In the genomic region with DNA sequence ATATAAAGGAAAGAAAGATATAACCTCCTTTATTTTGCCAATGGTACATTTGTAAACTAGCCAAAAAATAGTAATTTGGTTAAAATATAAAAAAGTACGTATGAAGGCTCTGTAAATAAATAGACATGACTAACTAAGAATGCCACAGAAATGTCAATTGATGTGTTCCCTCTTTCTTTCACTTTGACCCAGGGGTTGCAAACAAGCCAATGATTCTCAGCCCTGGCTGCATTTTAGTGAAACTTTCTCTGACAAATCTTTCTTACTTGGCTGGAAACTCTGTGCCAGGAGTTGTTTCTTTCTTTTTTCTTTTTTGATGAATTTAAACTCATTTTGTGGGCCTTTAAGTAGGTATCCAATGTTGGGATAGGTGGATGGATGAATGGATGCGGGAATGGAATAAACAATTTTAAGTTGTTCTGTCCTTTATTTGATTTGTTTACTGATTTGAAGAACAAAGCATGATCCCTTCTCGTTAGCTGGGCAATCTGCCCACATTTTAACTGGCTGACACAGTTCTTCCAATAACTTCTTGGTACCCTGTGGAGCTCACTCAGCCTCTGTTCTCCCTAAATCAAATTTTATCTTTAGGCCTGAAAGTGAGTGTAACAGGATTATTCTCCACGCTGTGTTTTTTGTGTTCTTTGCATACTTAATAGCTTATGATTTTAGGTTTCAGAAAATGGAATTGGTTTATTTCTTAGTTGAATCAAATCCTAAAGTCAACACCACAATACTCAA, we compare ENCODE assay signal across 14 cellular contexts. TPM values are rescaled to one million over a fixed set of nuclear protein-coding genes. Genes with fewer than 3 reads are reported as not detected.
DNase-seq lines count a peak whose midpoint lies in the region; ATAC-seq, FAIRE-seq and TF ChIP-seq lines count a peak whose summit lies in the region.
"Had no signal": no experiment of that assay in that cellular context is flagged by ENCODE, and none has a peak within 500 bp of the region (broad histone marks: within the 10 kb centered on the region; RNA-seq: fewer than 3 reads in every experiment).

No MANE protein-coding gene starts in this region.

- no peak overlapping the region for H3K9ac ChIP-seq in keratinocyte (ENCODE audit: control insufficient read depth, extremely low read depth, insufficient read depth, low read length)

- no peak overlapping the region for H3K4me3 ChIP-seq in keratinocyte (ENCODE audit: control insufficient read depth in 2 of 3, extremely low read depth in 1 of 3, insufficient read depth in 2 of 3, low read depth in 1 of 3, low read length in 3 of 3)

- dilution Hi-C loops in keratinocyte (cut with MboI; ENCODE audit: extremely low pct_ligation_motif_present, low sequenced_read_pairs): no loop called here

- H3K9me1 ChIP-seq in keratinocyte (ENCODE audit: control insufficient read depth, extremely low read depth, insufficient read depth, low read length): no peaks in the 10 kb centered on the region

- H3K4me3 Mint-ChIP-seq in stimulated activated effector memory CD8-positive, alpha-beta T cell treated with anti-CD3 and anti-CD28 coated beads, Interleukin-12 subunit alpha, Interleukin-12 subunit beta, amount 100 ng/mL, for 72 hours: no peak overlapping the region
- H3K4me3 Mint-ChIP-seq: activated naive CD8-positive, alpha-beta T cell; effector memory CD8-positive, alpha-beta T cell had no signal

- H3K36me3 ChIP-seq in keratinocyte (ENCODE audit: control insufficient read depth in 2 of 2, extremely low read depth in 1 of 2, insufficient read depth in 2 of 2, low read length in 2 of 2): no peaks in the 10 kb centered on the region

- FAIRE-seq in keratinocyte (lab: Jason Lieb, UNC): peak; percentile 49

- H3K27ac ChIP-seq in keratinocyte (ENCODE audit: control insufficient read depth, insufficient read depth, low read length): no peak overlapping the region
- H3K27ac ChIP-seq: 22Rv1 had no signal

- no peaks in the 10 kb centered on the region for H3K27me3 ChIP-seq in keratinocyte (ENCODE audit: control insufficient read depth, extremely low read depth, insufficient read depth, low read length)

- peaks cover 8% of the 10 kb centered on the region for H3K4me1 ChIP-seq in keratinocyte (ENCODE audit: control insufficient read depth, extremely low read depth, insufficient read depth, low read length)

- ATAC-seq in stimulated activated effector memory CD8-positive, alpha-beta T cell treated with anti-CD3 and anti-CD28 coated beads, Interleukin-12 subunit alpha, Interleukin-12 subunit beta, amount 100 ng/mL, for 72 hours: no peak
- ATAC-seq: effector memory CD8-positive, alpha-beta T cell had no signal

- no peaks in the 10 kb centered on the region for H3K79me2 ChIP-seq in keratinocyte (ENCODE audit: control insufficient read depth, insufficient read depth, low read length)

- DNase-seq in DMS 273 (lab: John Stamatoyannopoulos, UW; ENCODE audit: unreplicated experiment) (peak; percentile 29), DMS 273 treated with DMSO at 0.1 percent for 48 hours (lab: John Stamatoyannopoulos, UW) (no peak), amniotic epithelial cell (ENCODE audit: low read depth) (peak; percentile 11), keratinocyte (ENCODE audit: low read depth, low spot score) (no peak), superior temporal gyrus (ENCODE audit: extremely low spot score) (peak; percentile 45), GOT3 (lab: John Stamatoyannopoulos, UW) (no peak), NCI-H526 treated with DMSO at 0.1 percent for 48 hours (lab: John Stamatoyannopoulos, UW) (no peak)
- no peak for DNase-seq in stimulated activated effector memory CD8-positive, alpha-beta T cell treated with anti-CD3 and anti-CD28 coated beads, Interleukin-12 subunit alpha, Interleukin-12 subunit beta, amount 100 ng/mL, for 72 hours (ENCODE audit: low spot score in 2 of 2)
- DNase-seq: effector memory CD8-positive, alpha-beta T cell; NCI-H187; OCI-M1; T-helper 9 cell had no signal

- H3K36me3 Mint-ChIP-seq in stimulated activated effector memory CD8-positive, alpha-beta T cell treated with anti-CD3 and anti-CD28 coated beads, Interleukin-12 subunit alpha, Interleukin-12 subunit beta, amount 100 ng/mL, for 72 hours: no peaks in the 10 kb centered on the region
- H3K36me3 Mint-ChIP-seq: activated naive CD8-positive, alpha-beta T cell had no signal

- no peak overlapping the region for H2AFZ ChIP-seq in keratinocyte (ENCODE audit: control insufficient read depth, low read length)

- H3K27ac Mint-ChIP-seq in stimulated activated effector memory CD8-positive, alpha-beta T cell treated with anti-CD3 and anti-CD28 coated beads, Interleukin-12 subunit alpha, Interleukin-12 subunit beta, amount 100 ng/mL, for 72 hours: no peak overlapping the region
- H3K27ac Mint-ChIP-seq: activated naive CD8-positive, alpha-beta T cell; effector memory CD8-positive, alpha-beta T cell had no signal

- H4K20me1 ChIP-seq in keratinocyte (ENCODE audit: control insufficient read depth, extremely low read depth, insufficient read depth, low read length): no peaks in the 10 kb centered on the region

- no peak for TF ChIP-seq CTCF in keratinocyte (optimal IDR thresholded peaks at IDR 0.05 in 1 of 3, IDR thresholded peaks at IDR 0.05 in 1 of 3, conservative IDR thresholded peaks at IDR 0.05 in 1 of 3; ENCODE audit: extremely low read depth in 1 of 3, insufficient read depth in 2 of 3, low read length in 3 of 3)

- no peaks in the 10 kb centered on the region for H3K9me3 Mint-ChIP-seq in stimulated activated effector memory CD8-positive, alpha-beta T cell treated with anti-CD3 and anti-CD28 coated beads, Interleukin-12 subunit alpha, Interleukin-12 subunit beta, amount 100 ng/mL, for 72 hours
- H3K9me3 Mint-ChIP-seq: effector memory CD8-positive, alpha-beta T cell had no signal

- no peaks in the 10 kb centered on the region for H3K4me1 Mint-ChIP-seq in stimulated activated effector memory CD8-positive, alpha-beta T cell treated with anti-CD3 and anti-CD28 coated beads, Interleukin-12 subunit alpha, Interleukin-12 subunit beta, amount 100 ng/mL, for 72 hours

- no peak overlapping the region for H3K4me2 ChIP-seq in keratinocyte (ENCODE audit: control insufficient read depth, extremely low read depth, insufficient read depth, low read depth, low read length)

- H3K9me3 ChIP-seq in keratinocyte (ENCODE audit: control insufficient read depth, low read depth, low read length): no peaks in the 10 kb centered on the region

RNA-seq across cellular contexts. Expression of a gene that starts 58.6 kb away (rescaled TPM):
- polyA plus RNA-seq in keratinocyte: 48.9 to 110 TPM (median 73.2 TPM) in 3 replicates
- 509 TPM for polyA plus RNA-seq in keratinocyte (2011; ENCODE audit: low read depth)
- polyA plus RNA-seq in keratinocyte (2011; cell fraction: cytosol; rRNA removed): 59.8 and 126 TPM in 2 replicates
- polyA plus RNA-seq in keratinocyte (2011; cell fraction: nucleus; rRNA removed): 231 and 232 TPM in 2 replicates
- 39.6 and 81.5 TPM in 2 replicates for polyA plus RNA-seq in keratinocyte (2012; ENCODE audit: low replicate concordance)
- polyA minus RNA-seq in keratinocyte: 23.2 to 126 TPM (median 125 TPM) in 3 replicates
- polyA minus RNA-seq in keratinocyte (2011; cell fraction: cytosol; rRNA and poly(A)+ RNA removed): 57.6 TPM
- 78.8 and 209 TPM in 2 replicates for polyA minus RNA-seq in keratinocyte (2011; cell fraction: nucleus; rRNA and poly(A)+ RNA removed)

Comparison
In these comparisons a context has a peak if more than half of its experiments do, and no peak if none do; other contexts are left out.
1. DNase-seq: peak in DMS 273 (single experiment), amniotic epithelial cell (single experiment) and superior temporal gyrus (single experiment); none in DMS 273 treated with DMSO at 0.1 percent for 48 hours (single experiment), keratinocyte (single experiment), GOT3 (single experiment), NCI-H526 treated with DMSO at 0.1 percent for 48 hours (single experiment) and stimulated activated effector memory CD8-positive, alpha-beta T cell treated with anti-CD3 and anti-CD28 coated beads, Interleukin-12 subunit alpha, Interleukin-12 subunit beta, amount 100 ng/mL, for 72 hours (0 of 2).